In the genomic region with DNA sequence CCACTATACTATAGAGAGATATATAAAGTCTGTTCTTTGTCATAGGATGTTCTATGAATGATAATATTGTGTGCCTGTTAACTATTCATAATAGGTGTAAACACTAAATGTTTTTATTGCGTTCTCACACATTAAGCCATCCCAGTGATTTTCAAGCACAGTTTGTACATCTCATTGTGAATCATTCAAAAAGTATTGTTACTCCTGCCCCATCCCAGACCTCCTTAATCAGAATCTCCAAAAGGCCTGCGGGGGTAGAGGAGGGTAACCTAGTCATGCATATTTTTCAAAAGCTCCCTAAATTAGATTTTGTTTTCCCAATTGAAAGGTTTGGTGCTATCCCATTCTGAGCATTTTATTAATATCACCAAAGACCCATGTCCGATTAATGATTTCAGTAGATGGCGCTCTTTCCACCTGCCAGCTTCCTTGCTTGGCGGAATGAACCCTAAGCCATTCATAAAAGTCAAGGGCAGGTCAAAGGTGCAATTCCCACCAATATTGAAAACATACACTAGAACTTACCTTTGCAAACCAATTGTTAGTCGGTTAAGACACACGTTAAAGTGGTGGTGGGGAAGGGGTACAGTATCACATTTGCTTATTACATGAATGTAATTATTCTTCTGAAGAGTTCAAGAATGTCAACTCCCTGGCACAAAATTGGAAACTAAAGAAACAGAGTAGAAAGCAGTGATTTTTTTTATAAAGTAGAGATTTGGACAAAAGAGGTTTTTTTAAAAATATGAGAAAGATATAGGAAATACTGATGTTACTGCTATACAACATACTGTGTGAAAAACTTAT, we compare ENCODE assay signal across 8 cellular contexts. TPM values are rescaled to one million over a fixed set of nuclear protein-coding genes. Genes with fewer than 3 reads are reported as not detected.
DNase-seq lines count a peak whose midpoint lies in the region; ATAC-seq and TF ChIP-seq lines count a peak whose summit lies in the region.

No MANE protein-coding gene starts in this region.

- H3K9me3 ChIP-seq in mucosa of descending colon, result no peaks in the 10 kb centered on the region

- no peaks in the 10 kb centered on the region for H3K4me1 ChIP-seq in mucosa of descending colon (ENCODE audit: low read depth)

- DNase-seq in CD1c-positive myeloid dendritic cell (ENCODE audit: extremely low spot score), result peak; percentile 38
- peak in 4 of 5 donors; percentile 10 to 57 (median 28) for DNase-seq in T-helper 1 cell
- peak; percentile 16 to 52 for DNase-seq in dermis microvascular lymphatic vessel endothelial cell (ENCODE audit: low read depth in 2 of 2)
- peak in 1 of 3 donors; percentile 69 for DNase-seq in mucosa of descending colon
- DNase-seq in NCI-H2196 (lab: John Stamatoyannopoulos, UW; ENCODE audit: unreplicated experiment), result no peak
- DNase-seq in middle frontal gyrus (ENCODE audit: extremely low spot score, low spot score), result no peak

- no peaks in the 10 kb centered on the region for H3K36me3 ChIP-seq in mucosa of descending colon (ENCODE audit: low read depth)

- intact Hi-C loops in mucosa of descending colon (cut with DNase I, micrococcal nuclease), result loop anchor here in 1 of 2 donors (2.0 kb wide), 1 partner anchor 332 kb away; no protein-coding TSS in a partner anchor

- TF ChIP-seq CTCF in mucosa of descending colon (IDR thresholded peaks at IDR 0.05), result peak; percentile 21

- peak; percentile 45 for ATAC-seq in GM21447 (IDR thresholded peaks at IDR 0.05; ENCODE audit: unreplicated experiment)
- peak; percentile 62 for ATAC-seq in mucosa of descending colon
- no peak for ATAC-seq in GM18861 (IDR thresholded peaks at IDR 0.05; ENCODE audit: unreplicated experiment)

- no peak overlapping the region for H3K4me3 ChIP-seq in mucosa of descending colon

RNA-seq across cellular contexts. Expression of gene TET2, which starts 5.8 kb away (rescaled TPM):
- total RNA-seq in dermis microvascular lymphatic vessel endothelial cell (5.4 and 8.0 TPM in 2 replicates), mucosa of descending colon (10 to 100 TPM; 29.0 to 36.3 (median 31.0) TPM)

Comparison
In these comparisons a context has a peak if more than half of its experiments do, and no peak if none do; other contexts are left out.
1. DNase-seq: peak in CD1c-positive myeloid dendritic cell (single experiment), T-helper 1 cell (4 of 5) and dermis microvascular lymphatic vessel endothelial cell (2 of 2); none in NCI-H2196 (single experiment) and middle frontal gyrus (single experiment).